29 cellular contexts compared by ENCODE assay signal in the genomic region with DNA sequence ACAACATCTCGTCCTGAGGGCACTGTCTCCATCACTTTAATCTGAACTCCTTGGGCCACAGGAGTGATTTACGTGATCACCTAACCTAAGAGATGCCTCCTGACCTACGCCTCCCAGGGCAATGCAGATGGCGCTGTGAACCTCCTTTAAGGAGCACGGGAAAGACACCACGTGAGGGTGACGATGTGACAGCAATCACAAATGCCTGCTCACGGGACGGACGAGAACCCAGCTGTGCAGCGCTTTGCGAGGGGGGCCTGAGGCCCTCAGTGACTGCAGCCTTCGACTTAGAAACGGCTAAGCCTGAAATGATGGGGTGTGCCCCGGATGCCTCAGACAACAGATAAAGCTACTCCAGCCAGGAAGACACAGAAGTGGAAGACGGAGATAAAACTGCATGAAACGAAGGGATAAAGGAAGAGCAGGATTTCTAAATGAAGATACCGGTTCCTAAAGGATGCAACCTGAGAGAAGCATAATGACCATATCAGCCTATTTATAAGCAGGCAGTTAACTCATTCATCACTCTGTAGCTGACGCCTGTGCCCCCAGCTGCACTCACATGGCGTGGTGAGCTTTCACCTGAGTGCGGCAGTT.
"Had no signal": no experiment of that assay in that cellular context is flagged by ENCODE, and none has a peak within 500 bp of the region (broad histone marks: within the 10 kb centered on the region; RNA-seq: fewer than 3 reads in every experiment).

No MANE protein-coding gene starts in this region.

- H3K27ac Mint-ChIP-seq: activated CD4-positive, alpha-beta memory T cell treated with anti-CD3 and anti-CD28 coated beads, Interleukin-2, amount 10 ng/mL, durations not matched to agents 7 days and 5 days; activated CD4-positive, alpha-beta T cell treated with anti-CD3 and anti-CD28 coated beads for 36 hours; activated naive CD4-positive, alpha-beta T cell treated with anti-CD3 and anti-CD28 coated beads, Interleukin-2, amount 10 ng/mL, durations not matched to agents 7 days and 5 days; activated naive CD8-positive, alpha-beta T cell treated with anti-CD3 and anti-CD28 coated beads for 36 hours; dendritic cell treated with granulocyte-macrophage colony-stimulating factor and Interleukin-4, amounts not matched to agents 40 ng/mL and 50 ng/mL, for 4 days had no signal

- DNase-seq: activated CD4-positive, alpha-beta memory T cell treated with anti-CD3 and anti-CD28 coated beads, Interleukin-2, amount 10 ng/mL, durations not matched to agents 7 days and 5 days; activated CD4-positive, alpha-beta T cell treated with anti-CD3 and anti-CD28 coated beads for 36 hours; activated CD4-positive, alpha-beta T cell treated with anti-CD3 and anti-CD28 coated beads, Interleukin-2, amount 50 U/mL, for 1 hour; activated CD8-positive, alpha-beta memory T cell treated with anti-CD3 and anti-CD28 coated beads, Interleukin-2, amount 50 U/mL, for 4 hours; activated gamma-delta T cell; activated naive CD4-positive, alpha-beta T cell treated with anti-CD3 and anti-CD28 coated beads, Interleukin-2, amount 10 ng/mL, durations not matched to agents 7 days and 5 days; activated naive CD8-positive, alpha-beta T cell treated with anti-CD3 and anti-CD28 coated beads for 36 hours; activated T-cell treated with anti-CD3 and anti-CD28 coated beads, Interleukin-2, amount 50 U/mL, for 1 hour; aorta; KG1; MV-4-11; NCI-H1092 treated with DMSO at 0.1 percent for 48 hours; NCI-H1417 treated with DMSO at 0.1 percent for 48 hours; NCI-H1694; NCI-H2029; NCI-H2107; NCI-H2171 treated with DMSO at 0.1 percent for 48 hours; NCI-H226; NCI-H526; NCI-H774; OCI-M1; RPMI8226; SJCRH30; SK-N-SH; T1000 had no signal

- H3K4me2 ChIP-seq: SK-N-SH had no signal

- H3K27me3 ChIP-seq: SJCRH30 had no signal

- H3K27me3 Mint-ChIP-seq: activated CD4-positive, alpha-beta memory T cell treated with anti-CD3 and anti-CD28 coated beads, Interleukin-2, amount 10 ng/mL, durations not matched to agents 7 days and 5 days; activated CD4-positive, alpha-beta T cell treated with anti-CD3 and anti-CD28 coated beads for 36 hours; activated naive CD4-positive, alpha-beta T cell treated with anti-CD3 and anti-CD28 coated beads, Interleukin-2, amount 10 ng/mL, durations not matched to agents 7 days and 5 days; activated naive CD8-positive, alpha-beta T cell treated with anti-CD3 and anti-CD28 coated beads for 36 hours; central memory CD8-positive, alpha-beta T cell; dendritic cell treated with granulocyte-macrophage colony-stimulating factor and Interleukin-4, amounts not matched to agents 40 ng/mL and 50 ng/mL, for 4 days had no signal

- H3K4me1 Mint-ChIP-seq: activated CD4-positive, alpha-beta memory T cell treated with anti-CD3 and anti-CD28 coated beads, Interleukin-2, amount 10 ng/mL, durations not matched to agents 7 days and 5 days; activated CD4-positive, alpha-beta T cell treated with anti-CD3 and anti-CD28 coated beads for 36 hours had no signal

- H3K4me3 ChIP-seq: SJCRH30 had no signal

- H3K9me3 ChIP-seq: SJCRH30, SK-N-SH had no signal

- H3K4me1 ChIP-seq: SJCRH30 had no signal

- H3K9me3 Mint-ChIP-seq: activated CD4-positive, alpha-beta memory T cell treated with anti-CD3 and anti-CD28 coated beads, Interleukin-2, amount 10 ng/mL, durations not matched to agents 7 days and 5 days; activated naive CD4-positive, alpha-beta T cell treated with anti-CD3 and anti-CD28 coated beads, Interleukin-2, amount 10 ng/mL, durations not matched to agents 7 days and 5 days; activated naive CD8-positive, alpha-beta T cell treated with anti-CD3 and anti-CD28 coated beads for 36 hours; central memory CD8-positive, alpha-beta T cell; dendritic cell treated with granulocyte-macrophage colony-stimulating factor and Interleukin-4, amounts not matched to agents 40 ng/mL and 50 ng/mL, for 4 days had no signal

- H3K9ac ChIP-seq: SK-N-SH had no signal

- H3K27ac ChIP-seq: SJCRH30 had no signal

- ATAC-seq: activated CD4-positive, alpha-beta T cell treated with anti-CD3 and anti-CD28 coated beads for 36 hours; Panc1; Right ventricle myocardium inferior had no signal

- H3K4me3 Mint-ChIP-seq: activated CD4-positive, alpha-beta memory T cell treated with anti-CD3 and anti-CD28 coated beads, Interleukin-2, amount 10 ng/mL, durations not matched to agents 7 days and 5 days; activated CD4-positive, alpha-beta T cell treated with anti-CD3 and anti-CD28 coated beads for 36 hours; activated naive CD4-positive, alpha-beta T cell treated with anti-CD3 and anti-CD28 coated beads, Interleukin-2, amount 10 ng/mL, durations not matched to agents 7 days and 5 days; activated naive CD8-positive, alpha-beta T cell treated with anti-CD3 and anti-CD28 coated beads for 36 hours; central memory CD8-positive, alpha-beta T cell; dendritic cell treated with granulocyte-macrophage colony-stimulating factor and Interleukin-4, amounts not matched to agents 40 ng/mL and 50 ng/mL, for 4 days had no signal
